6 cellular contexts compared by ENCODE assay signal in the genomic region with DNA sequence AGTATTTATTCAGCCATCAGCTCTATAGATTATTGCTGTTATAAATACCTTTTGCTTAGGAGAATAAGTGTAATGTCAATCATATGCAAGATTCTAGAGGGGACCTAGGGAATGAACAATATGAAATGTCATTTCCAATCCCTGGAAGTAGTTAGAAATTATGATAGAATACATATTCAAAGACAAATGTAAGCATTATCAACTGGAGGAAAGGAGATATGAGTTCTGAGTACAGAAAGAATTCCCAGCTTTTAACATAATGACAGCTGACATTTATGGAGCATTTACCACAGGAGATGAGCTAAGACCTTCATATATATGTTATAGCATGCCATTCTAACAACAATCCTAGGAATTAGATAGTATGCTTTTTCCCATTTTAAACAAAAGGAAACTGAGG.
"Had no signal": no experiment of that assay in that cellular context is flagged by ENCODE, and none has a peak within 500 bp of the region (broad histone marks: within the 10 kb centered on the region; RNA-seq: fewer than 3 reads in every experiment).

No MANE protein-coding gene starts in this region.

- H3K27ac ChIP-seq: HL-60 had no signal

- DNase-seq: IMR-90, KBM-7, KG1 had no signal

- H3K4me3 ChIP-seq: K562 had no signal

- ATAC-seq: HepG2, K562 had no signal
